ENCODE assay signal across 23 cellular contexts in genomic region chr3:196894557-196895295, GRCh38.
"Had no signal": no experiment of that assay in that cellular context is flagged by ENCODE, and none has a peak within 500 bp of the region (broad histone marks: within the 10 kb centered on the region; RNA-seq: fewer than 3 reads in every experiment).

No MANE protein-coding gene starts in this region.

- H3K4me3 Mint-ChIP-seq: IgD-negative memory B cell had no signal

- DNase-seq: Kasumi-1, MM.1S, NCI-H1048, NCI-H1105, NCI-H1417, NCI-H1436 treated with DMSO at 0.1 percent for 48 hours, NCI-H1694, NCI-H187 treated with DMSO at 0.1 percent for 48 hours, NCI-H2029 treated with DMSO at 0.1 percent for 48 hours, NCI-H2171 treated with DMSO at 0.1 percent for 48 hours, NCI-H524 treated with DMSO at 0.1 percent for 48 hours, NCI-H69, NCI-H774, PC-3, SHP77, SK-N-SH, SW 1271 had no signal

- H3K4me3 ChIP-seq: K562 had no signal

- H3K36me3 Mint-ChIP-seq: IgD-negative memory B cell had no signal

- H3K4me2 ChIP-seq: KMS-11, SK-N-SH had no signal

- FAIRE-seq: HTR-8/SVneo, K562 had no signal

- H3K27me3 Mint-ChIP-seq: IgD-negative memory B cell had no signal

- H3K9me3 ChIP-seq: SK-N-SH had no signal

- ATAC-seq: K562, Panc1, PC-3 had no signal

- H3K9me3 Mint-ChIP-seq: IgD-negative memory B cell had no signal

- H3K27ac ChIP-seq: HL-60, KMS-11 had no signal
